In genomic region chr6:151160869-151161268, GRCh38 we compare ENCODE assay signal across 15 cellular contexts.
A peak's percentile ranks its signal among the peaks of the same experiment; 100 is the strongest.
DNase-seq lines count a peak whose midpoint lies in the region; ATAC-seq, FAIRE-seq and TF ChIP-seq lines count a peak whose summit lies in the region.
"Had no signal": no experiment of that assay in that cellular context is flagged by ENCODE, and none has a peak within 500 bp of the region (broad histone marks: within the 10 kb centered on the region; RNA-seq: fewer than 3 reads in every experiment).

No MANE protein-coding gene starts in this region.

- no peak for TF ChIP-seq CTCF in pancreas (IDR thresholded peaks at IDR 0.05)

- no peak overlapping the region for H3K4ac ChIP-seq in mesendoderm (ENCODE audit: low read depth, low read length)

- no peaks in the 10 kb centered on the region for H3K9me3 ChIP-seq in pancreas
- H3K9me3 ChIP-seq: vagina had no signal

- H3K27ac ChIP-seq in pancreas (no peak overlapping the region), mesendoderm (ENCODE audit: low read depth, low read length) (no peak overlapping the region)
- H3K27ac ChIP-seq: vagina had no signal

- no peak overlapping the region for H2AK5ac ChIP-seq in mesendoderm (ENCODE audit: low read length)

- no peak overlapping the region for H2BK5ac ChIP-seq in mesendoderm (ENCODE audit: low read length)

- no peak overlapping the region for H4K5ac ChIP-seq in mesendoderm (ENCODE audit: low read length)

- H4K8ac ChIP-seq in mesendoderm (ENCODE audit: low read depth, low read length): no peak overlapping the region

- H2BK15ac ChIP-seq in mesendoderm (replicated peaks; ENCODE audit: low read depth): no peak overlapping the region

- H3K4me1 ChIP-seq in pancreas (no peaks in the 10 kb centered on the region), mesendoderm (ENCODE audit: control insufficient read depth, low read depth, low read length) (no peaks in the 10 kb centered on the region)

- ATAC-seq in pancreas: peak; percentile 68 to 88 (median 84)
- no peak for ATAC-seq in HG02884 (IDR thresholded peaks at IDR 0.05; ENCODE audit: unreplicated experiment)

- no peak overlapping the region for H3K4me2 ChIP-seq in mesendoderm (ENCODE audit: low read length)

- intact Hi-C loops in pancreas (cut with DNase I): no loop called here

- H3K9ac ChIP-seq in mesendoderm (ENCODE audit: low read length): no peak overlapping the region

- no peaks in the 10 kb centered on the region for H3K79me1 ChIP-seq in mesendoderm (ENCODE audit: low read length)

- FAIRE-seq in pancreas (lab: Jason Lieb, UNC): no peak

- no peaks in the 10 kb centered on the region for H3K36me3 ChIP-seq in pancreas
- no peaks in the 10 kb centered on the region for H3K36me3 ChIP-seq in mesendoderm (ENCODE audit: control insufficient read depth, insufficient read depth, low read length)
- H3K36me3 ChIP-seq: vagina had no signal

- peak; percentile 49 for DNase-seq in ELF-1 (ENCODE audit: low read depth, low spot score)
- peak; percentile 76 for DNase-seq in NCI-H2107 treated with DMSO at 0.1 percent for 48 hours (lab: John Stamatoyannopoulos, UW; ENCODE audit: unreplicated experiment)
- DNase-seq in fibroblast of gingiva (ENCODE audit: low read depth): peak; percentile 30
- peak in 4 of 6 donors; percentile 23 to 62 (median 33) for DNase-seq in pancreas
- DNase-seq in mesendoderm: no peak
- DNase-seq in effector CD8-positive, alpha-beta T cell (lab: John Stamatoyannopoulos, UW): no peak
- DNase-seq in stimulated activated CD4-positive, alpha-beta T cell treated with anti-CD3 and anti-CD28 coated beads, Interleukin-12 subunit alpha, Interleukin-12 subunit beta, amount 100 ng/mL, for 4 hours: no peak
- DNase-seq: activated CD4-positive, alpha-beta T cell treated with anti-CD3 and anti-CD28 coated beads for 1 hour; activated effector memory CD4-positive, alpha-beta T cell treated with Interleukin-2 at 50 U/mL for 16 hours; hypothalamus; NCI-H1048; nucleus accumbens; Right ventricle myocardium superior had no signal

- H3K4me3 ChIP-seq in pancreas: no peak overlapping the region
- no peak overlapping the region for H3K4me3 ChIP-seq in mesendoderm (ENCODE audit: low read length)
- H3K4me3 ChIP-seq: vagina had no signal

- H3K23ac ChIP-seq in mesendoderm (ENCODE audit: low read length): no peak overlapping the region

- no peak overlapping the region for H2BK120ac ChIP-seq in mesendoderm (ENCODE audit: low read depth, low read length)

- no peak overlapping the region for H3K56ac ChIP-seq in mesendoderm (ENCODE audit: low read length)

- H3K18ac ChIP-seq in mesendoderm (ENCODE audit: low read length): no peak overlapping the region

- H3K79me2 ChIP-seq in mesendoderm (ENCODE audit: control insufficient read depth, insufficient read depth, low read length): no peaks in the 10 kb centered on the region

- H3K27me3 ChIP-seq in pancreas (no peaks in the 10 kb centered on the region), mesendoderm (ENCODE audit: insufficient read depth, low read length, poor library complexity) (no peaks in the 10 kb centered on the region)
- H3K27me3 ChIP-seq: vagina had no signal

- 21 to 23% methylated on average over 9 of the region's 9 CpGs for WGBS in pancreas, 2 donors
- WGBS in mesendoderm (ENCODE audit: extremely low coverage, insufficient coverage, low lambda C conversion rate): no CpG with 5 or more reads among the region's 9 CpGs

Comparison
In these comparisons a context has a peak if more than half of its experiments do, and no peak if none do; other contexts are left out.
1. DNase-seq: peak in ELF-1 (single experiment), NCI-H2107 treated with DMSO at 0.1 percent for 48 hours (single experiment), fibroblast of gingiva (single experiment) and pancreas (4 of 6); none in mesendoderm (single experiment), effector CD8-positive, alpha-beta T cell (single experiment) and stimulated activated CD4-positive, alpha-beta T cell treated with anti-CD3 and anti-CD28 coated beads, Interleukin-12 subunit alpha, Interleukin-12 subunit beta, amount 100 ng/mL, for 4 hours (single experiment).